16 cellular contexts compared by ENCODE assay signal in genomic region chr9:96062051-96062450, GRCh38.
DNase-seq lines count a peak whose midpoint lies in the region; ATAC-seq and TF ChIP-seq lines count a peak whose summit lies in the region.
"Had no signal": no experiment of that assay in that cellular context is flagged by ENCODE, and none has a peak within 500 bp of the region (broad histone marks: within the 10 kb centered on the region; RNA-seq: fewer than 3 reads in every experiment).

No MANE protein-coding gene starts in this region.

- peak overlapping the region in 2 of 10 experiments; percentile 14 to 16; a peak in 3 of 20 replicates for H3K4me3 ChIP-seq in BLaER1 treated with 17β-estradiol and CSF1 and Interleukin-3, amounts not matched to agents 10 nM and 100 nM
- H3K4me3 ChIP-seq in colonic mucosa (no peak overlapping the region), mucosa of descending colon (no peak overlapping the region)
- H3K4me3 ChIP-seq: gastroesophageal sphincter had no signal

- no peak for TF ChIP-seq CTCF in colonic mucosa (IDR thresholded peaks at IDR 0.05)
- TF ChIP-seq CTCF in mucosa of descending colon (IDR thresholded peaks at IDR 0.05) = no peak

- peak overlapping the region in 8 of 11 experiments; percentile 32 to 90 (median 80); a peak in 15 of 22 replicates for H3K27ac ChIP-seq in BLaER1 treated with 17β-estradiol and CSF1 and Interleukin-3, amounts not matched to agents 10 nM and 100 nM
- H3K27ac ChIP-seq in colonic mucosa = peak overlapping the region; percentile 32

- ATAC-seq in mucosa of descending colon = peak; percentile 16
- ATAC-seq in stimulated activated naive CD8-positive, alpha-beta T cell treated with anti-CD3 and anti-CD28 coated beads, Interleukin-15, Interleukin-2, amounts not matched to agents 100 U/mL and 50 U/mL, for 24 hours = no peak
- ATAC-seq in GM18867 (IDR thresholded peaks at IDR 0.05; ENCODE audit: unreplicated experiment) = no peak
- ATAC-seq: activated CD4-positive, alpha-beta T cell treated with anti-CD3 and anti-CD28 coated beads for 36 hours had no signal

- no peaks in the 10 kb centered on the region for H3K27me3 ChIP-seq in BLaER1 treated with 17β-estradiol and CSF1 and Interleukin-3, amounts not matched to agents 10 nM and 100 nM
- no peaks in the 10 kb centered on the region for H3K27me3 ChIP-seq in colonic mucosa
- H3K27me3 ChIP-seq: gastroesophageal sphincter had no signal

- H3K4me1 ChIP-seq in BLaER1 treated with 17β-estradiol and CSF1 and Interleukin-3, amounts not matched to agents 10 nM and 100 nM = peaks cover 37 to 83% (median 47%) of the 10 kb centered on the region in 10 experiments
- H3K4me1 ChIP-seq in colonic mucosa (no peaks in the 10 kb centered on the region), mucosa of descending colon (ENCODE audit: low read depth) (no peaks in the 10 kb centered on the region)

- peaks cover 0 to 21% (median 9%) of the 10 kb centered on the region in 11 experiments; a peak in 9 of 22 replicates for H3K9me3 ChIP-seq in BLaER1 treated with 17β-estradiol and CSF1 and Interleukin-3, amounts not matched to agents 10 nM and 100 nM (replicated peaks in 1 of 11)
- H3K9me3 ChIP-seq in colonic mucosa (no peaks in the 10 kb centered on the region), mucosa of descending colon (no peaks in the 10 kb centered on the region)
- H3K9me3 ChIP-seq: gastroesophageal sphincter had no signal

- H4K20me1 ChIP-seq in BLaER1 treated with 17β-estradiol and CSF1 and Interleukin-3, amounts not matched to agents 10 nM and 100 nM = no peaks in the 10 kb centered on the region

- intact Hi-C loops in colonic mucosa (cut with DNase I) = no loop called here
- intact Hi-C loops in mucosa of descending colon (cut with DNase I, micrococcal nuclease) = no loop called here

- H3K36me3 ChIP-seq in BLaER1 treated with 17β-estradiol and CSF1 and Interleukin-3, amounts not matched to agents 10 nM and 100 nM = no peaks in the 10 kb centered on the region
- H3K36me3 ChIP-seq in colonic mucosa (no peaks in the 10 kb centered on the region), mucosa of descending colon (ENCODE audit: low read depth) (no peaks in the 10 kb centered on the region)
- H3K36me3 ChIP-seq: gastroesophageal sphincter had no signal

- H3K4me2 ChIP-seq in BLaER1 treated with 17β-estradiol and CSF1 and Interleukin-3, amounts not matched to agents 10 nM and 100 nM = peak overlapping the region; percentile 28 to 91 (median 60)

- H3K9ac ChIP-seq in BLaER1 treated with 17β-estradiol and CSF1 and Interleukin-3, amounts not matched to agents 10 nM and 100 nM = peak overlapping the region in 6 of 11 experiments; percentile 4 to 72 (median 64); a peak in 8 of 22 replicates
- no peak overlapping the region for H3K9ac ChIP-seq in colonic mucosa (ENCODE audit: low read depth in 2 of 2, low read length in 2 of 2)

- DNase-seq in NOMO-1 treated with dmso at 0.1 percent for 144 hours (lab: John Stamatoyannopoulos, UW; ENCODE audit: unreplicated experiment) (peak; percentile 61), colonic mucosa (no peak), mucosa of descending colon (no peak), NCI-H2196 (lab: John Stamatoyannopoulos, UW; ENCODE audit: unreplicated experiment) (no peak), globus pallidus (ENCODE audit: low spot score) (no peak)
- no peak for DNase-seq in stimulated activated naive CD8-positive, alpha-beta T cell treated with anti-CD3 and anti-CD28 coated beads, Interleukin-15, Interleukin-2, amounts not matched to agents 100 U/mL and 50 U/mL, for 24 hours
- DNase-seq: activated CD4-positive, alpha-beta T cell treated with anti-CD3 and anti-CD28 coated beads for 36 hours; activated naive CD8-positive, alpha-beta T cell treated with anti-CD3 and anti-CD28 coated beads, Interleukin-2, amount 10 ng/mL, durations not matched to agents 7 days and 5 days; central memory CD4-positive, alpha-beta T cell; NCI-H1930; small intestine; stimulated activated naive CD4-positive, alpha-beta T cell; T-helper 9 cell had no signal

Comparison
In these comparisons a context has a peak if more than half of its experiments do, and no peak if none do; other contexts are left out.
1. H3K9ac ChIP-seq: peak in BLaER1 treated with 17β-estradiol and CSF1 and Interleukin-3, amounts not matched to agents 10 nM and 100 nM (6 of 11); none in colonic mucosa (0 of 2).